Comparison of ENCODE assay signal across 1 cellular context in the genomic region with DNA sequence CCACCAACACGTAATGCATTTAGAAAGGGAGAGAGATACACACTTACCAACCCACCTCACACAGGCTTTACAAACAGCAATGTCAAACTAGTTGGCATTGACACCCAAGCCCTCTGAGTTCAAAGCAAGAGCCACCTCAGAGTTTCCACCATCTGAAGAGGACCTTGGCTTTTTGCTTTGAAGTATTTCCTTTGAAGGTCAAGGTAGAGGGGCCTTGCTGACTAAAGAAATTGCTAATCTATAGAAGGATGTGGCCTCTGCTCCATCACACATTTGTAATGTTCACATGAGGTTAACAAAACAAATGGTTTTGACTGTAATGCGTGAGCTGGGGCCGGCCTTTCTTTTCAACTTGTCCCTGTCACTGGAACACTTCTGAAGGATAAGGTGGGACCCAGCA.
TF ChIP-seq lines count a peak whose summit lies in the region.

No MANE protein-coding gene starts in this region.

TF ChIP-seq in endothelial cell of umbilical vein, 7 proteins besides CTCF, POLR2A, EP300 and RAD21:
- TF ChIP-seq GATA2 (IDR thresholded peaks at IDR 0.05; ENCODE audit: insufficient read depth, insufficient read length, low read depth, low read length) (peak; percentile 48), POLR2AphosphoS5 (IDR thresholded peaks at IDR 0.05; ENCODE audit: insufficient read depth, low read depth, low read length) (no peak), MAX (IDR thresholded peaks at IDR 0.05; ENCODE audit: insufficient read depth, insufficient read length) (no peak), FOS (IDR thresholded peaks at IDR 0.05; ENCODE audit: borderline replicate concordance, insufficient read depth, low read length) (no peak), MYC (IDR thresholded peaks at IDR 0.05; ENCODE audit: low read depth, low read length) (no peak), JUN (IDR thresholded peaks at IDR 0.05; ENCODE audit: borderline replicate concordance, insufficient read depth, insufficient read length, low read depth) (no peak), EZH2 (IDR thresholded peaks at IDR 0.05; ENCODE audit: borderline replicate concordance, low read depth, low read length, severe bottlenecking) (no peak)
